In genomic region chr11:98772799-98773198, GRCh38 we compare ENCODE assay signal across 18 cellular contexts.
"Had no signal": no experiment of that assay in that cellular context is flagged by ENCODE, and none has a peak within 500 bp of the region (broad histone marks: within the 10 kb centered on the region; RNA-seq: fewer than 3 reads in every experiment).

No MANE protein-coding gene starts in this region.

- H3K36me3 Mint-ChIP-seq: immature natural killer cell; natural killer cell treated with Interleukin-12 subunit alpha and Interleukin-12 subunit beta and Interleukin-15 and Interleukin-18, amount 100 ng/mL, for 72 hours; neural progenitor cell had no signal

- H3K27ac Mint-ChIP-seq: dendritic cell treated with granulocyte-macrophage colony-stimulating factor and Interleukin-4, amounts not matched to agents 40 ng/mL and 50 ng/mL, for 4 days; immature natural killer cell; natural killer cell treated with Interleukin-12 subunit alpha and Interleukin-12 subunit beta and Interleukin-15 and Interleukin-18, amount 100 ng/mL, for 72 hours; neural progenitor cell had no signal

- DNase-seq: esophagus squamous epithelium; foreskin fibroblast; glutamatergic neuron; immature natural killer cell; left ventricle myocardium inferior; mesenchymal stem cell; midbrain; nucleus accumbens; ovary; small intestine; stimulated activated CD4-positive, alpha-beta T cell treated with anti-CD3 and anti-CD28 coated beads, Interleukin-12 subunit alpha, Interleukin-12 subunit beta, amount 100 ng/mL, for 4 hours; stimulated activated naive CD4-positive, alpha-beta T cell; stomach; trophoblast cell had no signal

- H3K4me1 Mint-ChIP-seq: immature natural killer cell, neural progenitor cell had no signal

- H3K27me3 Mint-ChIP-seq: dendritic cell treated with granulocyte-macrophage colony-stimulating factor and Interleukin-4, amounts not matched to agents 40 ng/mL and 50 ng/mL, for 4 days; natural killer cell treated with Interleukin-12 subunit alpha and Interleukin-12 subunit beta and Interleukin-15 and Interleukin-18, amount 100 ng/mL, for 72 hours had no signal

- H3K4me3 Mint-ChIP-seq: dendritic cell treated with granulocyte-macrophage colony-stimulating factor and Interleukin-4, amounts not matched to agents 40 ng/mL and 50 ng/mL, for 4 days; immature natural killer cell; natural killer cell treated with Interleukin-12 subunit alpha and Interleukin-12 subunit beta and Interleukin-15 and Interleukin-18, amount 100 ng/mL, for 72 hours; neural progenitor cell had no signal

- ATAC-seq: gastroesophageal sphincter; natural killer cell treated with Interleukin-12 subunit alpha and Interleukin-12 subunit beta and Interleukin-15 and Interleukin-18, amount 100 ng/mL, for 72 hours had no signal
